Comparison of ENCODE assay signal across 8 cellular contexts in genomic region chr6:7911345-7911725, GRCh38. TPM values are rescaled to one million over a fixed set of nuclear protein-coding genes. Genes with fewer than 3 reads are reported as not detected.
DNase-seq lines count a peak whose midpoint lies in the region; ATAC-seq and TF ChIP-seq lines count a peak whose summit lies in the region.

No MANE protein-coding gene starts in this region.

- TF ChIP-seq CTCF in heart left ventricle (IDR thresholded peaks at IDR 0.05) (no peak), upper lobe of left lung (IDR thresholded peaks at IDR 0.05) (no peak)

- TF ChIP-seq EP300 in upper lobe of left lung (IDR thresholded peaks at IDR 0.05): no peak

- peak overlapping the region; percentile 14 to 88 (median 85) for H3K27ac ChIP-seq in heart left ventricle
- no peak overlapping the region for H3K27ac ChIP-seq in right cardiac atrium (ENCODE audit: low read length)
- H3K27ac ChIP-seq in angular gyrus (ENCODE audit: low read depth, low read length): peak overlapping the region; percentile 75
- peak overlapping the region in 3 of 4 donors; percentile 49 to 86 (median 75) for H3K27ac ChIP-seq in upper lobe of left lung

- H3K4me3 ChIP-seq in heart left ventricle: peak overlapping the region in 10 of 12 donors; percentile 47 to 97 (median 68)
- no peak overlapping the region for H3K4me3 ChIP-seq in right cardiac atrium (ENCODE audit: low read length)
- peak overlapping the region in 3 of 4 donors; percentile 95 to 100 (median 95) for H3K4me3 ChIP-seq in upper lobe of left lung

- TF ChIP-seq POLR2A in heart left ventricle (IDR thresholded peaks at IDR 0.05): no peak
- TF ChIP-seq POLR2A in upper lobe of left lung (IDR thresholded peaks at IDR 0.05): no peak

- WGBS in heart left ventricle, 4 donors: 86 to 92% (median 88%) methylated on average over 11 of the region's 11 CpGs
- WGBS in right cardiac atrium: 90% methylated on average over 11 of the region's 11 CpGs
- 82 to 91% methylated on average over 11 of the region's 11 CpGs for WGBS in upper lobe of left lung, 2 donors

- H3K36me3 ChIP-seq in heart left ventricle: no peaks in the 10 kb centered on the region
- H3K36me3 ChIP-seq in upper lobe of left lung: no peaks in the 10 kb centered on the region

- intact Hi-C loops in heart left ventricle (cut with DNase I): loop anchor here in 7 of 10 donors (2.0 to 10.0 kb wide), 10 partner anchors 61 to 189 kb away; partner anchors contain the start of genes BMP6 (in 3 of the 7) and BLOC1S5 (in 1 of the 7)
- intact Hi-C loops in right cardiac atrium (cut with DNase I): no loop called here
- intact Hi-C loops in left colon (cut with DNase I, micrococcal nuclease): loop anchor here in 1 of 2 donors (10.0 kb wide), 1 partner anchor 83 kb away; no protein-coding TSS in a partner anchor

- H3K9me3 ChIP-seq in heart left ventricle: no peaks in the 10 kb centered on the region
- no peaks in the 10 kb centered on the region for H3K9me3 ChIP-seq in right cardiac atrium (ENCODE audit: control insufficient read depth, low read length)
- H3K9me3 ChIP-seq in upper lobe of left lung: no peaks in the 10 kb centered on the region

- DNase-seq in heart left ventricle: no peak
- no peak for DNase-seq in right cardiac atrium
- DNase-seq in left colon: peak; percentile 44 to 48
- DNase-seq in upper lobe of left lung: no peak
- no peak for DNase-seq in KG1 (lab: John Stamatoyannopoulos, UW)
- DNase-seq in OCI-M2 (lab: John Stamatoyannopoulos, UW; ENCODE audit: unreplicated experiment): no peak

- no peaks in the 10 kb centered on the region for H3K27me3 ChIP-seq in heart left ventricle
- no peaks in the 10 kb centered on the region for H3K27me3 ChIP-seq in right cardiac atrium (ENCODE audit: control insufficient read depth, insufficient read depth)
- H3K27me3 ChIP-seq in upper lobe of left lung: no peaks in the 10 kb centered on the region

- H3K4me1 ChIP-seq in heart left ventricle (peaks cover 0 to 41% (median 17%) of the 10 kb centered on the region in 12 donors), right cardiac atrium (ENCODE audit: control insufficient read depth, insufficient read depth, low read length) (peaks cover 10% of the 10 kb centered on the region), upper lobe of left lung (peaks cover 12 to 36% (median 20%) of the 10 kb centered on the region in 4 donors)

- ATAC-seq in heart left ventricle (no peak), right cardiac atrium (no peak), left colon (peak; percentile 55), upper lobe of left lung (ENCODE audit: low FRiP score in 2 of 2) (no peak), GM19351 (IDR thresholded peaks at IDR 0.05; ENCODE audit: unreplicated experiment) (no peak)

RNA-seq across cellular contexts. Expression of gene TXNDC5, which starts 0.7 kb away (rescaled TPM):
- total RNA-seq in heart left ventricle (100 to 1,000 TPM in 1 of 9 donors, 10 to 100 TPM in 8; 33.4 to 110 (median 43.6) TPM), right cardiac atrium (10 to 100 TPM; 47.0 to 59.5 (median 57.4) TPM), left colon (100 to 1,000 TPM in 1 of 2 donors, 10 to 100 TPM in 1; 74.8 to 128 TPM), upper lobe of left lung (100 to 1,000 TPM in 4 of 6 donors, 10 to 100 TPM in 2; 52.4 to 177 (median 132) TPM)
- polyA plus RNA-seq in heart left ventricle (100 to 1,000 TPM in 1 of 2 donors, 10 to 100 TPM in 1; 20.3 to 112 TPM), right cardiac atrium (38.2 TPM)

Comparison
In these comparisons a context has a peak if more than half of its experiments do, and no peak if none do; other contexts are left out.
1. intact Hi-C loops: an anchor here in heart left ventricle (2.0 to 10.0 kb wide); none called in right cardiac atrium.
2. DNase-seq: peak in left colon (2 of 2); none in heart left ventricle (0 of 5), right cardiac atrium (0 of 3), upper lobe of left lung (0 of 2), KG1 (single experiment) and OCI-M2 (single experiment).